32 cellular contexts compared by ENCODE assay signal in genomic region chr15:30670056-30670455, GRCh38.
DNase-seq lines count a peak whose midpoint lies in the region; ATAC-seq, FAIRE-seq and TF ChIP-seq lines count a peak whose summit lies in the region.
"Had no signal": no experiment of that assay in that cellular context is flagged by ENCODE, and none has a peak within 500 bp of the region (broad histone marks: within the 10 kb centered on the region; RNA-seq: fewer than 3 reads in every experiment).

No MANE protein-coding gene starts in this region.

- H3K4me1 Mint-ChIP-seq in T-helper 1 cell treated with Interleukin-12 subunit alpha and Interleukin-12 subunit beta and Interleukin-4 antibody, amounts not matched to agents 30 μg/mL and 1 μg/mL, for 36 hours (ENCODE audit: low read depth): peaks cover 3% of the 10 kb centered on the region
- peaks cover 8% of the 10 kb centered on the region for H3K4me1 Mint-ChIP-seq in osteocyte (ENCODE audit: unreplicated experiment)
- peaks cover 7% of the 10 kb centered on the region for H3K4me1 Mint-ChIP-seq in activated T-helper 2 cell treated with anti-CD3 and anti-CD28 coated beads, Interferon-gamma antibody, Interleukin-2, Interleukin-4, amounts not matched to agents 10 μg/mL and 5 μg/mL and 100 μg/mL, durations not matched to agents 14 hours and 24 hours and 36 hours (ENCODE audit: low read depth)
- H3K4me1 Mint-ChIP-seq: activated naive CD8-positive, alpha-beta T cell treated with anti-CD3 and anti-CD28 coated beads, Interleukin-2, amount 50 U/mL, for 24 hours; naive thymus-derived CD8-positive, alpha-beta T cell had no signal

- FAIRE-seq in K562 (lab: Jason Lieb, UNC): no peak
- FAIRE-seq: D721Med had no signal

- peaks cover 35% of the 10 kb centered on the region for H3K36me3 Mint-ChIP-seq in T-helper 1 cell treated with Interleukin-12 subunit alpha and Interleukin-12 subunit beta and Interleukin-4 antibody, amounts not matched to agents 30 μg/mL and 1 μg/mL, for 36 hours (ENCODE audit: low read depth)
- H3K36me3 Mint-ChIP-seq in osteocyte (ENCODE audit: unreplicated experiment): peaks cover 7% of the 10 kb centered on the region
- H3K36me3 Mint-ChIP-seq in activated T-helper 2 cell treated with anti-CD3 and anti-CD28 coated beads, Interferon-gamma antibody, Interleukin-2, Interleukin-4, amounts not matched to agents 10 μg/mL and 5 μg/mL and 100 μg/mL, durations not matched to agents 14 hours and 24 hours and 36 hours (ENCODE audit: low read depth): peaks cover 64% of the 10 kb centered on the region

- no TSS peak for BruUV-seq in K562 (replicated peaks; lab: Mats Ljungman, UMichigan)

- H3K4me2 ChIP-seq in K562 (ENCODE audit: insufficient read depth, low read length): no peak overlapping the region

- H3K27ac Mint-ChIP-seq in T-helper 1 cell treated with Interleukin-12 subunit alpha and Interleukin-12 subunit beta and Interleukin-4 antibody, amounts not matched to agents 30 μg/mL and 1 μg/mL, for 36 hours: peak overlapping the region; percentile 8
- H3K27ac Mint-ChIP-seq in osteocyte (ENCODE audit: unreplicated experiment): peak overlapping the region; percentile 25
- no peak overlapping the region for H3K27ac Mint-ChIP-seq in activated T-helper 2 cell treated with anti-CD3 and anti-CD28 coated beads, Interferon-gamma antibody, Interleukin-2, Interleukin-4, amounts not matched to agents 10 μg/mL and 5 μg/mL and 100 μg/mL, durations not matched to agents 14 hours and 24 hours and 36 hours
- H3K27ac Mint-ChIP-seq: activated naive CD8-positive, alpha-beta T cell treated with anti-CD3 and anti-CD28 coated beads, Interleukin-2, amount 50 U/mL, for 24 hours; activated T-cell treated with anti-CD3 and anti-CD28 coated beads, Interleukin-2, amount 50 U/mL, for 24 hours; CD4-positive, alpha-beta T cell; naive thymus-derived CD8-positive, alpha-beta T cell had no signal

- POLR2A ChIA-PET in K562 (lab: Yijun Ruan, JAX): no interaction called here

- no peak for TF ChIP-seq RAD21 in K562 (CRISPR knock-in tag; conservative IDR thresholded peaks at IDR 0.05 in 1 of 2, IDR thresholded peaks at IDR 0.05 in 1 of 2)

- no peaks in the 10 kb centered on the region for H3K9me3 ChIP-seq in K562 (replicated peaks; ENCODE audit: control insufficient read depth, insufficient read depth, low read depth, low read length)
- no peaks in the 10 kb centered on the region for H3K9me3 ChIP-seq in mucosa of descending colon
- H3K9me3 ChIP-seq: heart right ventricle, left lung, ovary, stomach, tibial nerve had no signal

- H2AFZ ChIP-seq in K562 (ENCODE audit: low read depth, low read length): no peak overlapping the region
- H2AFZ ChIP-seq: GM23248 had no signal

- CTCF ChIA-PET in K562 (lab: Yijun Ruan, JAX; ENCODE audit: low intra/inter-chr PET ratio): no interaction called here

- TF ChIP-seq CTCF in K562 (IDR thresholded peaks at IDR 0.05 in 2 of 3, conservative IDR thresholded peaks at IDR 0.05 in 1 of 3; ENCODE audit: insufficient read depth in 2 of 3, low read depth in 1 of 3, low read length in 3 of 3) (no peak), osteocyte (IDR thresholded peaks at IDR 0.05) (no peak), mucosa of descending colon (IDR thresholded peaks at IDR 0.05) (no peak)

- H3K4me1 ChIP-seq in K562 (replicated peaks in 1 of 2; ENCODE audit: control insufficient read depth in 2 of 2, insufficient read depth in 2 of 2, low read length in 2 of 2) (no peaks in the 10 kb centered on the region; a peak in 1 of 5 replicates), mucosa of descending colon (ENCODE audit: low read depth) (no peaks in the 10 kb centered on the region)
- H3K4me1 ChIP-seq: heart right ventricle, left lung, stomach, tibial nerve had no signal

- H3K36me3 ChIP-seq in K562 (ENCODE audit: control insufficient read depth, insufficient read depth, low read length): peaks cover 85% of the 10 kb centered on the region
- H3K36me3 ChIP-seq in mucosa of descending colon (ENCODE audit: low read depth): no peaks in the 10 kb centered on the region
- H3K36me3 ChIP-seq: left lung, ovary, stomach, tibial nerve had no signal

- no peak overlapping the region for H3K4me3 Mint-ChIP-seq in T-helper 1 cell treated with Interleukin-12 subunit alpha and Interleukin-12 subunit beta and Interleukin-4 antibody, amounts not matched to agents 30 μg/mL and 1 μg/mL, for 36 hours
- H3K4me3 Mint-ChIP-seq in osteocyte (ENCODE audit: unreplicated experiment): no peak overlapping the region
- H3K4me3 Mint-ChIP-seq in activated T-helper 2 cell treated with anti-CD3 and anti-CD28 coated beads, Interferon-gamma antibody, Interleukin-2, Interleukin-4, amounts not matched to agents 10 μg/mL and 5 μg/mL and 100 μg/mL, durations not matched to agents 14 hours and 24 hours and 36 hours (ENCODE audit: low read depth): no peak overlapping the region
- H3K4me3 Mint-ChIP-seq: activated naive CD8-positive, alpha-beta T cell treated with anti-CD3 and anti-CD28 coated beads, Interleukin-2, amount 50 U/mL, for 24 hours; activated T-cell treated with anti-CD3 and anti-CD28 coated beads, Interleukin-2, amount 50 U/mL, for 24 hours; CD4-positive, alpha-beta T cell; naive thymus-derived CD8-positive, alpha-beta T cell had no signal

- H3K27me3 Mint-ChIP-seq in T-helper 1 cell treated with Interleukin-12 subunit alpha and Interleukin-12 subunit beta and Interleukin-4 antibody, amounts not matched to agents 30 μg/mL and 1 μg/mL, for 36 hours (ENCODE audit: low read depth): no peaks in the 10 kb centered on the region
- no peaks in the 10 kb centered on the region for H3K27me3 Mint-ChIP-seq in osteocyte (ENCODE audit: unreplicated experiment)
- H3K27me3 Mint-ChIP-seq in activated T-helper 2 cell treated with anti-CD3 and anti-CD28 coated beads, Interferon-gamma antibody, Interleukin-2, Interleukin-4, amounts not matched to agents 10 μg/mL and 5 μg/mL and 100 μg/mL, durations not matched to agents 14 hours and 24 hours and 36 hours (ENCODE audit: low read depth): no peaks in the 10 kb centered on the region
- H3K27me3 Mint-ChIP-seq: activated naive CD8-positive, alpha-beta T cell treated with anti-CD3 and anti-CD28 coated beads, Interleukin-2, amount 50 U/mL, for 24 hours; activated T-cell treated with anti-CD3 and anti-CD28 coated beads, Interleukin-2, amount 50 U/mL, for 24 hours; CD4-positive, alpha-beta T cell; naive thymus-derived CD8-positive, alpha-beta T cell had no signal

- 95% methylated on average over 2 of the region's 2 CpGs for WGBS in K562 (ENCODE audit: insufficient coverage, low coverage, missing lambda C conversion rate)

- DNase-seq in T-helper 1 cell: no peak
- DNase-seq in K562 (ENCODE audit: extremely low read depth in 1 of 4, low spot score in 3 of 4): no peak
- DNase-seq in hepatic stellate cell (ENCODE audit: low spot score): peak; percentile 8
- DNase-seq in osteocyte (ENCODE audit: extremely low spot score, unreplicated experiment): no peak
- no peak for DNase-seq in activated T-helper 2 cell treated with anti-CD3 and anti-CD28 coated beads, Interferon-gamma antibody, Interleukin-2, Interleukin-4, amounts not matched to agents 10 μg/mL and 5 μg/mL and 100 μg/mL, durations not matched to agents 14 hours and 24 hours and 36 hours (ENCODE audit: low spot score)
- no peak for DNase-seq in mucosa of descending colon
- DNase-seq: activated naive CD8-positive, alpha-beta T cell treated with anti-CD3 and anti-CD28 coated beads, Interleukin-2, amount 50 U/mL, for 24 hours; activated T-cell treated with anti-CD3 and anti-CD28 coated beads, Interleukin-2, amount 50 U/mL, for 24 hours; CD4-positive, alpha-beta T cell; effector CD4-positive, alpha-beta T cell; foreskin melanocyte; GM23248; heart right ventricle; KBM-7; left lung; naive thymus-derived CD8-positive, alpha-beta T cell; NCI-H1436; NCI-H2081 treated with DMSO at 0.1 percent for 48 hours; NCI-H345; NCI-H748 treated with DMSO at 0.1 percent for 48 hours; ovary; stimulated activated CD4-positive, alpha-beta T cell treated with anti-CD3 and anti-CD28 coated beads, Interleukin-1b, Interleukin-23, amount 100 ng/mL, for 48 hours; stimulated activated CD8-positive, alpha-beta memory T cell treated with anti-CD3 and anti-CD28 coated beads, Interleukin-4, amount 100 ng/mL, for 48 hours; stomach; T-helper 2 cell had no signal

- H3K27ac ChIP-seq in K562 (ENCODE audit: extremely low read depth, low read depth, low read length): no peak overlapping the region
- H3K27ac ChIP-seq: 22Rv1, GM23248, heart right ventricle, left lung, ovary, stomach, tibial nerve had no signal

- TF ChIP-seq POLR2A in K562 (conservative IDR thresholded peaks at IDR 0.05): no peak

- ATAC-seq in K562 (peak; percentile 41; the same call in 2 of the 3 replicates), mucosa of descending colon (no peak), HG03196 (IDR thresholded peaks at IDR 0.05; ENCODE audit: unreplicated experiment) (no peak)
- ATAC-seq: activated naive CD8-positive, alpha-beta T cell treated with anti-CD3 and anti-CD28 coated beads, Interleukin-2, amount 50 U/mL, for 24 hours; esophagus mucosa; heart right ventricle; left lung; naive thymus-derived CD8-positive, alpha-beta T cell had no signal

- H3K9me1 ChIP-seq in K562 (ENCODE audit: control insufficient read depth, insufficient read depth, low read length): no peaks in the 10 kb centered on the region

- intact Hi-C loops in K562 (cut with micrococcal nuclease) (no loop called here), mucosa of descending colon (cut with DNase I, micrococcal nuclease) (no loop called here)
- intact Hi-C loops in activated T-helper 2 cell treated with anti-CD3 and anti-CD28 coated beads, Interferon-gamma antibody, Interleukin-2, Interleukin-4, amounts not matched to agents 10 μg/mL and 5 μg/mL and 100 μg/mL, durations not matched to agents 14 hours and 24 hours and 36 hours (cut with micrococcal nuclease): no loop called here

- no peaks in the 10 kb centered on the region for H4K20me1 ChIP-seq in K562 (replicated peaks; ENCODE audit: control insufficient read depth, insufficient read depth, low read length)

- H3K4me3 ChIP-seq in K562 (no peak overlapping the region), mucosa of descending colon (no peak overlapping the region)
- H3K4me3 ChIP-seq: GM23248, heart right ventricle, left lung, ovary, skin epidermis, stomach, tibial nerve had no signal

- no peaks in the 10 kb centered on the region for H3K27me3 ChIP-seq in K562 (ENCODE audit: control insufficient read depth in 2 of 2, insufficient read depth in 2 of 2, low read length in 2 of 2)
- H3K27me3 ChIP-seq: heart right ventricle, left lung, ovary, stomach, tibial nerve had no signal

- H3K9ac ChIP-seq in K562 (ENCODE audit: insufficient read depth in 1 of 2, low read depth in 2 of 2, low read length in 2 of 2): no peak overlapping the region
- H3K9ac ChIP-seq: GM23248 had no signal

- peaks cover 20% of the 10 kb centered on the region; the same call in 2 of the 3 replicates for H3K79me2 ChIP-seq in K562 (ENCODE audit: control insufficient read depth, insufficient read depth, low read length)

- H3K9me3 Mint-ChIP-seq in T-helper 1 cell treated with Interleukin-12 subunit alpha and Interleukin-12 subunit beta and Interleukin-4 antibody, amounts not matched to agents 30 μg/mL and 1 μg/mL, for 36 hours: no peaks in the 10 kb centered on the region
- no peaks in the 10 kb centered on the region for H3K9me3 Mint-ChIP-seq in osteocyte (ENCODE audit: unreplicated experiment)
- H3K9me3 Mint-ChIP-seq in activated T-helper 2 cell treated with anti-CD3 and anti-CD28 coated beads, Interferon-gamma antibody, Interleukin-2, Interleukin-4, amounts not matched to agents 10 μg/mL and 5 μg/mL and 100 μg/mL, durations not matched to agents 14 hours and 24 hours and 36 hours: peaks cover 4% of the 10 kb centered on the region
- H3K9me3 Mint-ChIP-seq: activated naive CD8-positive, alpha-beta T cell treated with anti-CD3 and anti-CD28 coated beads, Interleukin-2, amount 50 U/mL, for 24 hours; activated T-cell treated with anti-CD3 and anti-CD28 coated beads, Interleukin-2, amount 50 U/mL, for 24 hours; CD4-positive, alpha-beta T cell; naive thymus-derived CD8-positive, alpha-beta T cell had no signal

- in situ Hi-C loops in K562 (cut with MboI): no loop called here

- TF ChIP-seq EP300 in K562 (IDR thresholded peaks at IDR 0.05; ENCODE audit: low read length): no peak
